ENCODE assay signal across 17 cellular contexts in the genomic region with DNA sequence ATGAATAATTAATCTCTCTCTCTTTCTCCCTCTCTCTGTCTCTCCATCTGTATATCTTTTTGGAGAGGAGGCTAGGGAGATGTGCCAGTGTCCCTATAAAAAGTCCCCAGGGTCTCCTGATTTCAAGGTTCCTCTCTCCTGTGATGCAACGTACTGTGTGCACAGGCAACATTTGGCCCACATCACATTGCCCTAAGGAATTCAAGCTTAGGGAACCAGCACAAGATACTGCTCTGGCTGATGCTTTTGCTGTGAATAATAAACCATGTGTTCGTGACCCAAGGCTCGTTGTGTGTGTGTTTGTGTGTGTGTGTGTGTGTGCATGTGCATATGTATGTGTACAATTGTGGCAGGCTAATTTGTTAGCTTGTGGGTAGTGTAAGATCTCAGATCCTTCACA. TPM values are rescaled to one million over a fixed set of nuclear protein-coding genes. Genes with fewer than 3 reads are reported as not detected.
DNase-seq lines count a peak whose midpoint lies in the region; ATAC-seq and TF ChIP-seq lines count a peak whose summit lies in the region.
"Had no signal": no experiment of that assay in that cellular context is flagged by ENCODE, and none has a peak within 500 bp of the region (broad histone marks: within the 10 kb centered on the region; RNA-seq: fewer than 3 reads in every experiment).

No MANE protein-coding gene starts in this region.

- H3K27ac ChIP-seq in endodermal cell (ENCODE audit: low read depth, low read length) (no peak overlapping the region), smooth muscle cell (ENCODE audit: low read depth) (peak overlapping the region; percentile 63)

- H3K9ac ChIP-seq in endodermal cell (ENCODE audit: extremely low read depth, low read length, poor library complexity, severe bottlenecking): peak overlapping the region; percentile 38
- no peak overlapping the region for H3K9ac ChIP-seq in smooth muscle cell (ENCODE audit: low read depth)
- H3K9ac ChIP-seq: SK-N-SH had no signal

- H3K4me1 ChIP-seq in endodermal cell (ENCODE audit: control insufficient read depth, insufficient read depth, low read length) (peaks cover 33% of the 10 kb centered on the region), smooth muscle cell (ENCODE audit: low read depth) (peaks cover 12% of the 10 kb centered on the region)

- H3K4me3 ChIP-seq in NB4 (ENCODE audit: low read depth, low read length): no peak overlapping the region
- H3K4me3 ChIP-seq in endodermal cell (ENCODE audit: low read length): peak overlapping the region; percentile 34
- H3K4me3 ChIP-seq in smooth muscle cell: no peak overlapping the region
- H3K4me3 ChIP-seq: esophagus muscularis mucosa, GM12878 had no signal

- H3K27me3 Mint-ChIP-seq in endodermal cell (ENCODE audit: insufficient read depth): no peaks in the 10 kb centered on the region
- H3K27me3 Mint-ChIP-seq: activated CD4-positive, alpha-beta memory T cell treated with anti-CD3 and anti-CD28 coated beads for 36 hours; CD4-positive, alpha-beta T cell had no signal

- peaks cover 10% of the 10 kb centered on the region for H3F3A ChIP-seq in smooth muscle cell (ENCODE audit: low read depth)

- H3K4me3 Mint-ChIP-seq in endodermal cell: no peak overlapping the region
- H3K4me3 Mint-ChIP-seq: activated CD4-positive, alpha-beta memory T cell treated with anti-CD3 and anti-CD28 coated beads for 36 hours; CD4-positive, alpha-beta T cell; mesothelial cell of epicardium had no signal

- H3K36me3 ChIP-seq in endodermal cell (ENCODE audit: control insufficient read depth, insufficient read depth, low read length) (no peaks in the 10 kb centered on the region), smooth muscle cell (ENCODE audit: low read depth) (no peaks in the 10 kb centered on the region)
- H3K36me3 ChIP-seq: esophagus muscularis mucosa had no signal

- peak overlapping the region; percentile 31 for H3K4me2 ChIP-seq in smooth muscle cell
- H3K4me2 ChIP-seq: SK-N-SH had no signal

- H3K4me1 Mint-ChIP-seq in endodermal cell: peaks cover 38% of the 10 kb centered on the region

- no peaks in the 10 kb centered on the region for H4K20me1 ChIP-seq in smooth muscle cell (ENCODE audit: low read depth)

- H3K79me2 ChIP-seq in smooth muscle cell (ENCODE audit: low read depth): no peaks in the 10 kb centered on the region

- peak overlapping the region; percentile 69 for H3K27ac Mint-ChIP-seq in endodermal cell
- H3K27ac Mint-ChIP-seq: activated CD4-positive, alpha-beta memory T cell treated with anti-CD3 and anti-CD28 coated beads for 36 hours; CD4-positive, alpha-beta T cell had no signal

- no peaks in the 10 kb centered on the region for H3K9me3 Mint-ChIP-seq in endodermal cell
- H3K9me3 Mint-ChIP-seq: activated CD4-positive, alpha-beta memory T cell treated with anti-CD3 and anti-CD28 coated beads for 36 hours; CD4-positive, alpha-beta T cell; mesothelial cell of epicardium had no signal

- DNase-seq in NB4 (ENCODE audit: low read depth) (peak; percentile 64), endodermal cell (no peak), kidney tubule cell (ENCODE audit: low spot score) (peak; percentile 15), smooth muscle cell (lab: John Stamatoyannopoulos, UW; ENCODE audit: unreplicated experiment) (no peak), CD1c-positive myeloid dendritic cell (ENCODE audit: extremely low spot score) (no peak)
- no peak for DNase-seq in activated T-cell treated with anti-CD3 and anti-CD28 coated beads, Interleukin-2, amount 50 U/mL, for 1 hour
- DNase-seq: activated CD4-positive, alpha-beta memory T cell treated with anti-CD3 and anti-CD28 coated beads for 36 hours; CD4-positive, alpha-beta T cell; cortex of kidney; KG1; NCI-H2227 treated with DMSO at 0.1 percent for 48 hours; SK-N-SH; stimulated activated CD4-positive, alpha-beta T cell treated with anti-CD3 and anti-CD28 coated beads, Interleukin-12 subunit alpha, Interleukin-12 subunit beta, amount 100 ng/mL, for 4 hours had no signal

- TF ChIP-seq POLR2A in NB4 (IDR thresholded peaks at IDR 0.05; ENCODE audit: extremely low read depth, insufficient read length): no peak

- ATAC-seq in GM18861 (IDR thresholded peaks at IDR 0.05; ENCODE audit: unreplicated experiment): no peak
- ATAC-seq: GM12878 had no signal

- TF ChIP-seq CTCF in NB4 (IDR thresholded peaks at IDR 0.05; ENCODE audit: low read depth, low read length): no peak
- no peak for TF ChIP-seq CTCF in endodermal cell (conservative IDR thresholded peaks at IDR 0.05)
- TF ChIP-seq CTCF in smooth muscle cell (IDR thresholded peaks at IDR 0.05; ENCODE audit: borderline replicate concordance, insufficient read depth, poor library complexity, severe bottlenecking): no peak

- WGBS in endodermal cell (ENCODE audit: insufficient coverage in 1 of 2, insufficient read length in 1 of 2), 2 experiments: 94 to 100% methylated on average over 2 to 3 of the region's 3 CpGs
- WGBS in smooth muscle cell (ENCODE audit: low lambda C conversion rate): 23% methylated on average over 3 of the region's 3 CpGs

- H3K27me3 ChIP-seq in endodermal cell (ENCODE audit: control insufficient read depth, insufficient read depth, low read length, poor library complexity, severe bottlenecking) (no peaks in the 10 kb centered on the region), smooth muscle cell (ENCODE audit: low read depth) (no peaks in the 10 kb centered on the region)
- H3K27me3 ChIP-seq: esophagus muscularis mucosa had no signal

- H3K36me3 Mint-ChIP-seq in endodermal cell (ENCODE audit: low read depth): peaks cover 3% of the 10 kb centered on the region
- H3K36me3 Mint-ChIP-seq: activated CD4-positive, alpha-beta memory T cell treated with anti-CD3 and anti-CD28 coated beads for 36 hours; mesothelial cell of epicardium had no signal

- H3K9me3 ChIP-seq in endodermal cell (ENCODE audit: control insufficient read depth, low read length) (no peaks in the 10 kb centered on the region), smooth muscle cell (replicated peaks; ENCODE audit: low read depth) (no peaks in the 10 kb centered on the region)
- H3K9me3 ChIP-seq: esophagus muscularis mucosa, SK-N-SH had no signal

- peak overlapping the region; percentile 59 for H2AFZ ChIP-seq in smooth muscle cell (ENCODE audit: low read depth)

RNA-seq across cellular contexts. Expression of gene SPATA9, which starts 9.7 kb away (rescaled TPM):
- total RNA-seq in endodermal cell: 1 to 10 TPM in 1 of 2 donors, under 1 TPM in 1; 0.70 to 2.0 TPM
- 0.36 TPM for polyA plus RNA-seq in endodermal cell (2013, experiment 1 of 2)
- polyA plus RNA-seq in endodermal cell (2013, experiment 2 of 2): 0.33 TPM
- total RNA-seq in smooth muscle cell: 0.27 TPM in 1 of 2 replicates, not detected in the other
- 0.54 TPM in 1 of 2 replicates, not detected in the other for polyA plus RNA-seq in smooth muscle cell
- total RNA-seq: activated CD4-positive, alpha-beta memory T cell treated with anti-CD3 and anti-CD28 coated beads for 36 hours; CD4-positive, alpha-beta T cell; esophagus muscularis mucosa had no signal

RNA-seq across cellular contexts. Expression of gene RFESD, which starts 26.5 kb away (rescaled TPM):
- total RNA-seq in endodermal cell (10 to 100 TPM in 1 of 2 donors, 1 to 10 TPM in 1; 7.1 to 13.7 TPM), smooth muscle cell (0.45 and 6.8 TPM in 2 replicates)
- 4.4 TPM for polyA plus RNA-seq in endodermal cell (2013, experiment 1 of 2)
- 3.1 TPM for polyA plus RNA-seq in endodermal cell (2013, experiment 2 of 2)
- polyA plus RNA-seq in smooth muscle cell: 3.6 and 8.2 TPM in 2 replicates

RNA-seq across cellular contexts. Expression of gene GPR150, which starts 53.2 kb away (rescaled TPM):
- total RNA-seq in endodermal cell (under 1 TPM; 0.13 to 0.22 TPM), smooth muscle cell (0.04 TPM in 1 of 2 replicates, not detected in the other)
- polyA plus RNA-seq in endodermal cell (2013, experiment 1 of 2): not detected
- 0.12 TPM for polyA plus RNA-seq in endodermal cell (2013, experiment 2 of 2)
- polyA plus RNA-seq in smooth muscle cell: 0.13 and 0.77 TPM in 2 replicates
- total RNA-seq: mesothelial cell of epicardium had no signal

RNA-seq across cellular contexts. Expression of gene RHOBTB3, which starts 58.1 kb away (rescaled TPM):
- total RNA-seq in endodermal cell: 100 to 1,000 TPM; 432 to 444 TPM
- polyA plus RNA-seq in endodermal cell (2013, experiment 1 of 2): 116 TPM
- 147 TPM for polyA plus RNA-seq in endodermal cell (2013, experiment 2 of 2)
- 213 and 223 TPM in 2 replicates for total RNA-seq in smooth muscle cell
- polyA plus RNA-seq in smooth muscle cell: 127 and 178 TPM in 2 replicates

Comparison
In these comparisons a context has a peak if more than half of its experiments do, and no peak if none do; other contexts are left out.
1. DNase-seq: peak in NB4 (single experiment) and kidney tubule cell (single experiment); none in endodermal cell (single experiment), smooth muscle cell (single experiment), CD1c-positive myeloid dendritic cell (single experiment) and activated T-cell treated with anti-CD3 and anti-CD28 coated beads, Interleukin-2, amount 50 U/mL, for 1 hour (single experiment).